ENCODE assay signal across 9 cellular contexts in genomic region chrX:96770315-96770714, GRCh38.
DNase-seq lines count a peak whose midpoint lies in the region; ATAC-seq and TF ChIP-seq lines count a peak whose summit lies in the region.
"Had no signal": no experiment of that assay in that cellular context is flagged by ENCODE, and none has a peak within 500 bp of the region (broad histone marks: within the 10 kb centered on the region; RNA-seq: fewer than 3 reads in every experiment).

No MANE protein-coding gene starts in this region.

- H3K79me2 ChIP-seq in HCT116 (ENCODE audit: insufficient read depth, low read length), result no peaks in the 10 kb centered on the region

- TF ChIP-seq CTCF in CD14-positive monocyte (IDR thresholded peaks at IDR 0.05) (peak; percentile 21), HCT116 (IDR thresholded peaks at IDR 0.05 in 2 of 3, conservative IDR thresholded peaks at IDR 0.05 in 1 of 3; ENCODE audit: borderline replicate concordance in 1 of 3, insufficient read depth in 1 of 3, low read depth in 2 of 3, low read length in 2 of 3) (peak; percentile 6 to 46 (median 8); a peak in 3 of 6 replicates), adrenal gland (IDR thresholded peaks at IDR 0.05) (peak; percentile 11 to 57 (median 42))

- CTCF ChIA-PET in HCT116 (lab: Charles Lee), result interaction anchor here (0.9 to 1.2 kb wide), 4 partner anchors 12 to 973 kb away, joined by 3 to 5 read pairs (median 3); no protein-coding TSS in a partner anchor

- WGBS in adrenal gland, 4 donors, result 20 to 34% (median 22%) methylated on average over 2 of the region's 2 CpGs

- no peaks in the 10 kb centered on the region for H3K9me3 Mint-ChIP-seq in CD14-positive monocyte

- H3K9me3 ChIP-seq in HCT116 (ENCODE audit: control insufficient read depth in 1 of 2, insufficient read depth in 1 of 2, low read depth in 1 of 2, low read length in 2 of 2), result no peaks in the 10 kb centered on the region
- H3K9me3 ChIP-seq in adrenal gland (replicated peaks in 1 of 3), result no peaks in the 10 kb centered on the region

- H3K36me3 ChIP-seq in HCT116 (ENCODE audit: control insufficient read depth in 1 of 2, insufficient read depth in 2 of 2, low read length in 2 of 2) (no peaks in the 10 kb centered on the region), adrenal gland (replicated peaks in 1 of 2) (no peaks in the 10 kb centered on the region)

- DNase-seq in CD14-positive monocyte (ENCODE audit: low spot score) (no peak), HCT116 (ENCODE audit: low read depth, low spot score) (no peak), adrenal gland (no peak), left kidney (ENCODE audit: low read depth, low spot score) (peak; percentile 13), HK-2 (ENCODE audit: unreplicated experiment) (no peak)
- DNase-seq: activated CD8-positive, alpha-beta memory T cell treated with anti-CD3 and anti-CD28 coated beads for 24 hours had no signal

- TF ChIP-seq RAD21 in HCT116 (IDR thresholded peaks at IDR 0.05; ENCODE audit: low read depth), result peak; percentile 54

- peaks cover 8 to 10% of the 10 kb centered on the region in 2 donors for H3K36me3 Mint-ChIP-seq in CD14-positive monocyte

- no peaks in the 10 kb centered on the region for H3K27me3 Mint-ChIP-seq in CD14-positive monocyte (ENCODE audit: low read depth in 3 of 3)

- H3K27ac ChIP-seq in HCT116 (ENCODE audit: low read depth, low read length) (no peak overlapping the region), adrenal gland (no peak overlapping the region)

- H3K27ac Mint-ChIP-seq in CD14-positive monocyte, result no peak overlapping the region

- intact Hi-C loops in CD14-positive monocyte (cut with micrococcal nuclease), result no loop called here
- intact Hi-C loops in HCT116 (cut with micrococcal nuclease), result loop anchor here (10.0 kb wide), 1 partner anchor 914 kb away; no protein-coding TSS in a partner anchor
- intact Hi-C loops in adrenal gland (cut with DNase I), result no loop called here

- POLR2A ChIA-PET in HCT116 (lab: Charles Lee), result no interaction called here

- H3K9me2 ChIP-seq in HCT116 (ENCODE audit: insufficient read depth), result no peaks in the 10 kb centered on the region

- no peaks in the 10 kb centered on the region for H3K4me1 ChIP-seq in HCT116 (ENCODE audit: control insufficient read depth in 1 of 2, insufficient read depth in 2 of 2, low read length in 2 of 2)
- H3K4me1 ChIP-seq in adrenal gland (replicated peaks in 1 of 2), result no peaks in the 10 kb centered on the region

- ATAC-seq in HCT116, result no peak
- no peak for ATAC-seq in esophagus mucosa
- no peak for ATAC-seq in HG02840 (IDR thresholded peaks at IDR 0.05; ENCODE audit: low FRiP score, unreplicated experiment)
- ATAC-seq in GM18873 (IDR thresholded peaks at IDR 0.05; ENCODE audit: low FRiP score, unreplicated experiment), result no peak

- H3K4me3 Mint-ChIP-seq in CD14-positive monocyte, result no peak overlapping the region

- H3K27me3 ChIP-seq in HCT116 (ENCODE audit: insufficient read depth, low read length) (no peaks in the 10 kb centered on the region), adrenal gland (peaks cover 8% of the 10 kb centered on the region)

- H3K4me1 Mint-ChIP-seq in CD14-positive monocyte, result no peaks in the 10 kb centered on the region

- H2AFZ ChIP-seq in HCT116 (ENCODE audit: low read depth, low read length, poor library complexity, severe bottlenecking), result no peak overlapping the region

- BruUV-seq in HCT116 (replicated peaks; lab: Mats Ljungman, UMichigan), result no TSS peak

- H4K20me1 ChIP-seq in HCT116 (ENCODE audit: insufficient read depth), result no peaks in the 10 kb centered on the region

- RAD21 ChIA-PET in HCT116 (lab: Charles Lee; ENCODE audit: low non-redundant PET in 1 of 2, low total read pairs in 2 of 2, uncharacterized antibody in 2 of 2, unreplicated experiment in 2 of 2), result no interaction called here

- no peak overlapping the region for H3K4me2 ChIP-seq in HCT116 (ENCODE audit: low read length)

- H3K4me3 ChIP-seq in HCT116 (replicated peaks in 1 of 2; ENCODE audit: low read depth in 1 of 2, low read length in 2 of 2) (no peak overlapping the region), adrenal gland (no peak overlapping the region)

- TF ChIP-seq POLR2A in HCT116 (IDR thresholded peaks at IDR 0.05; ENCODE audit: borderline replicate concordance, extremely low read depth, insufficient read depth, insufficient read length) (no peak), adrenal gland (IDR thresholded peaks at IDR 0.05) (no peak)

- no peak overlapping the region for H3K9ac ChIP-seq in HCT116 (ENCODE audit: low read length)

TF ChIP-seq in HCT116, 20 proteins besides CTCF, POLR2A, EP300 and RAD21:
- TF ChIP-seq SRF (IDR thresholded peaks at IDR 0.05; ENCODE audit: low read depth) (no peak), CEBPB (IDR thresholded peaks at IDR 0.05; ENCODE audit: low read depth) (no peak), ZBTB33 (IDR thresholded peaks at IDR 0.05; ENCODE audit: extremely low read depth, insufficient replicate concordance, low read length) (no peak), EGR1 (IDR thresholded peaks at IDR 0.05; ENCODE audit: low read depth) (no peak), ZFX (IDR thresholded peaks at IDR 0.05) (no peak), ATF3 (IDR thresholded peaks at IDR 0.05) (no peak), SP1 (IDR thresholded peaks at IDR 0.05; ENCODE audit: low read depth) (no peak), YY1 (IDR thresholded peaks at IDR 0.05; ENCODE audit: extremely low read depth, insufficient replicate concordance, low read depth, low read length) (no peak), CBX3 (IDR thresholded peaks at IDR 0.05; ENCODE audit: low read depth) (no peak), POLR2AphosphoS5 (IDR thresholded peaks at IDR 0.05; ENCODE audit: low read depth, low read length) (no peak), SIN3A (IDR thresholded peaks at IDR 0.05; ENCODE audit: low read depth) (no peak), REST (IDR thresholded peaks at IDR 0.05; ENCODE audit: low read depth) (no peak), EZH2 (IDR thresholded peaks at IDR 0.05) (no peak), EZH2phosphoT487 (IDR thresholded peaks at IDR 0.05; ENCODE audit: borderline replicate concordance) (no peak), FOSL1 (IDR thresholded peaks at IDR 0.05; ENCODE audit: low read depth) (no peak), JUND (IDR thresholded peaks at IDR 0.05) (no peak), ZNF274 (IDR thresholded peaks at IDR 0.05; ENCODE audit: low read depth, low read length) (no peak), ELF1 (IDR thresholded peaks at IDR 0.05; ENCODE audit: borderline replicate concordance, low read depth) (no peak)
